In genomic region chr4:155402941-155403340, GRCh38 we compare ENCODE assay signal across 20 cellular contexts. TPM values are rescaled to one million over a fixed set of nuclear protein-coding genes. Genes with fewer than 3 reads are reported as not detected.
DNase-seq lines count a peak whose midpoint lies in the region; ATAC-seq, FAIRE-seq and TF ChIP-seq lines count a peak whose summit lies in the region.
"Had no signal": no experiment of that assay in that cellular context is flagged by ENCODE, and none has a peak within 500 bp of the region (broad histone marks: within the 10 kb centered on the region; RNA-seq: fewer than 3 reads in every experiment).

No MANE protein-coding gene starts in this region.

- no peak overlapping the region for H3K27ac ChIP-seq in endodermal cell (ENCODE audit: low read depth, low read length)
- H3K27ac ChIP-seq in coronary artery = no peak overlapping the region
- H3K27ac ChIP-seq: GM23248, SJSA1 had no signal

- H3K4me3 Mint-ChIP-seq in endodermal cell (peak overlapping the region; percentile 9), mesothelial cell of epicardium (no peak overlapping the region)
- H3K4me3 Mint-ChIP-seq: CD4-positive, alpha-beta memory T cell had no signal

- H3K27me3 Mint-ChIP-seq in endodermal cell (ENCODE audit: insufficient read depth) = peaks cover 29% of the 10 kb centered on the region
- H3K27me3 Mint-ChIP-seq in mesothelial cell of epicardium (ENCODE audit: low read depth) = no peaks in the 10 kb centered on the region

- WGBS in endodermal cell (ENCODE audit: insufficient coverage in 1 of 2, insufficient read length in 1 of 2), 2 experiments = 50 to 66% methylated on average over 2 of the region's 2 CpGs

- H3K4me1 ChIP-seq in endodermal cell (ENCODE audit: control insufficient read depth, insufficient read depth, low read length) = no peaks in the 10 kb centered on the region
- H3K4me1 ChIP-seq: BE2C, SJSA1 had no signal

- no peaks in the 10 kb centered on the region for H3K36me3 ChIP-seq in endodermal cell (ENCODE audit: control insufficient read depth, insufficient read depth, low read length)
- H3K36me3 ChIP-seq: BE2C, SJSA1 had no signal

- peaks cover 40% of the 10 kb centered on the region for H3K27me3 ChIP-seq in endodermal cell (ENCODE audit: control insufficient read depth, insufficient read depth, low read length, poor library complexity, severe bottlenecking)
- H3K27me3 ChIP-seq: BE2C, SJSA1 had no signal

- FAIRE-seq in RCC 7860 (lab: Jason Lieb, UNC) = peak; percentile 56
- FAIRE-seq: GM12891, GM18507 had no signal

- no peak for ATAC-seq in GM18907 (IDR thresholded peaks at IDR 0.05; ENCODE audit: unreplicated experiment)
- ATAC-seq in HG03196 (IDR thresholded peaks at IDR 0.05; ENCODE audit: unreplicated experiment) = no peak
- ATAC-seq: PC-3 had no signal

- H3K36me3 Mint-ChIP-seq in endodermal cell (ENCODE audit: low read depth) = no peaks in the 10 kb centered on the region
- H3K36me3 Mint-ChIP-seq in mesothelial cell of epicardium = no peaks in the 10 kb centered on the region
- H3K36me3 Mint-ChIP-seq: CD4-positive, alpha-beta memory T cell had no signal

- DNase-seq in RCC 7860 (ENCODE audit: low spot score) = peak; percentile 46
- no peak for DNase-seq in endodermal cell
- DNase-seq in mesothelial cell of epicardium (ENCODE audit: low spot score in 2 of 2, unreplicated experiment in 2 of 2) = no peak
- DNase-seq in coronary artery (ENCODE audit: low spot score) = no peak
- no peak for DNase-seq in NCI-H1105 treated with DMSO at 0.1 percent for 48 hours (lab: John Stamatoyannopoulos, UW)
- DNase-seq: BE2C; CD4-positive, alpha-beta memory T cell; GF-D8; GM23248; KG1; NCI-H146; NCI-H2081 treated with DMSO at 0.1 percent for 48 hours; NCI-H510A; NCI-H774; PC-3 had no signal

- no peaks in the 10 kb centered on the region for H3K9me3 Mint-ChIP-seq in endodermal cell
- no peaks in the 10 kb centered on the region for H3K9me3 Mint-ChIP-seq in mesothelial cell of epicardium
- H3K9me3 Mint-ChIP-seq: CD4-positive, alpha-beta memory T cell had no signal

- H3K9me3 ChIP-seq in endodermal cell (ENCODE audit: control insufficient read depth, low read length) = no peaks in the 10 kb centered on the region
- H3K9me3 ChIP-seq: BE2C, SJSA1 had no signal

- H3K9ac ChIP-seq in endodermal cell (ENCODE audit: extremely low read depth, low read length, poor library complexity, severe bottlenecking) = no peak overlapping the region
- H3K9ac ChIP-seq: GM23248 had no signal

- peaks cover 24% of the 10 kb centered on the region for H3K4me1 Mint-ChIP-seq in endodermal cell
- H3K4me1 Mint-ChIP-seq in mesothelial cell of epicardium = peaks cover 40% of the 10 kb centered on the region
- H3K4me1 Mint-ChIP-seq: CD4-positive, alpha-beta memory T cell had no signal

- no peak overlapping the region for H3K4me3 ChIP-seq in endodermal cell (ENCODE audit: low read length)
- H3K4me3 ChIP-seq in coronary artery = no peak overlapping the region
- H3K4me3 ChIP-seq: GM23248, SJSA1 had no signal

- no peak overlapping the region for H3K27ac Mint-ChIP-seq in endodermal cell
- peak overlapping the region; percentile 55 for H3K27ac Mint-ChIP-seq in mesothelial cell of epicardium
- H3K27ac Mint-ChIP-seq: CD4-positive, alpha-beta memory T cell had no signal

- TF ChIP-seq CTCF in endodermal cell (conservative IDR thresholded peaks at IDR 0.05) (no peak), mesothelial cell of epicardium (IDR thresholded peaks at IDR 0.05; ENCODE audit: unreplicated experiment) (no peak), coronary artery (IDR thresholded peaks at IDR 0.05) (no peak)

RNA-seq across cellular contexts. Expression of gene MAP9, which starts 26.2 kb away (rescaled TPM):
- total RNA-seq in endodermal cell = 10 to 100 TPM; 26.4 to 39.0 TPM
- 15.9 TPM for polyA plus RNA-seq in endodermal cell (2013, experiment 1 of 2)
- polyA plus RNA-seq in endodermal cell (2013, experiment 2 of 2) = 15.6 TPM
- 20.6 to 22.4 TPM (median 21.2 TPM) in 3 replicates for total RNA-seq in mesothelial cell of epicardium
